ENCODE assay signal across 8 cellular contexts in the genomic region with DNA sequence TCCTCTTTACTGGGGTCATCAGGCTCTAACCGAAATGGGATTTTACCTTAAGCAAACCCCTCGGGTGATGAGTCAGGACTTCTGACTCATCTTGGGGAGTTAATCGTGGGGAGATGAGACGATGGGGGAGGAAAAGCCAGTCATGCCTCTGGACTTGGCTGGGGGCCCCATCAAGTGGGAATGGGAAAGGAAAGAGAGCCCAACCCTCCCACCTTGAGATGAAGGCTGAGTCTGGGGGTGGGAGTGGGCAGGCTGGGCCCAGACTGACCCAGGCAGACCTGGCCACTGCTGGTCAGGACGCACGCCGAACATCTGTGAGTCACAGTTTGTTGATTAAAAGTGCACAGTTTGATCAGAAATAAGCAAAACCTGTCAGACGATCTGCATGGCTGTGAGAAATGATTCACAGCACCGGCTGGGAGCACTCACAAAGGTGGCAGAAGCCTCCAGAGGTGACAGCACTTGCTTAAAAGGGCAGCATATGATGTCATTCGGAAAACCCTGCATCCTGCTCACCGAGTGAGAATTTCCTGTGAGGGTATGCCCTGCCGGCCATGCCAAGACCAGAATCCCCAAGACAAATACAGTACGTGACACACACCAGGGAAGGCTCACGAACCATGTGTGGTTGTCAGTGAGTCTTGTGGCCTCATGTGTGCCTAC. TPM values are rescaled to one million over a fixed set of nuclear protein-coding genes. Genes with fewer than 3 reads are reported as not detected.
A peak's percentile ranks its signal among the peaks of the same experiment; 100 is the strongest.
DNase-seq lines count a peak whose midpoint lies in the region; ATAC-seq and TF ChIP-seq lines count a peak whose summit lies in the region.

No MANE protein-coding gene starts in this region.

- ATAC-seq in GM21619 (IDR thresholded peaks at IDR 0.05; ENCODE audit: unreplicated experiment), result peak; percentile 75

- H3K9me3 ChIP-seq in HUES48 (ENCODE audit: control insufficient read depth, insufficient read depth, low read length), result no peaks in the 10 kb centered on the region

- H3K27me3 ChIP-seq in HUES48 (ENCODE audit: control insufficient read depth, insufficient read depth, low read length), result no peaks in the 10 kb centered on the region

- peaks cover 21% of the 10 kb centered on the region for H3K36me3 ChIP-seq in HUES48 (ENCODE audit: control insufficient read depth, insufficient read depth, low read length)

- no peak overlapping the region for H3K9ac ChIP-seq in HUES48 (ENCODE audit: low read depth, low read length)

- peak overlapping the region; percentile 70 for H3K27ac ChIP-seq in HUES48 (ENCODE audit: low read depth, low read length)

- peak overlapping the region; percentile 29 for H3K4me3 ChIP-seq in GM12865 (ENCODE audit: low read depth, low read length)
- H3K4me3 ChIP-seq in HUES48 (ENCODE audit: low read depth, low read length), result no peak overlapping the region
- no peak overlapping the region for H3K4me3 ChIP-seq in astrocyte of the cerebellum (ENCODE audit: low read depth, low read length)

- DNase-seq in GM12865 (ENCODE audit: low read depth) (peak; percentile 91), astrocyte of the cerebellum (ENCODE audit: low read depth) (peak; percentile 75), myocyte (ENCODE audit: low read depth) (peak; percentile 98), superior temporal gyrus (ENCODE audit: extremely low spot score) (no peak), DMS 273 (lab: John Stamatoyannopoulos, UW; ENCODE audit: unreplicated experiment) (no peak), midbrain (lab: John Stamatoyannopoulos, UW) (no peak)

- in situ Hi-C loops in astrocyte of the cerebellum (cut with HindIII; ENCODE audit: low sequenced_read_pairs), result no loop called here

- no peak for TF ChIP-seq CTCF in GM12865 (IDR thresholded peaks at IDR 0.05; ENCODE audit: insufficient read depth, low read depth, low read length, missing control alignments)
- TF ChIP-seq CTCF in astrocyte of the cerebellum (IDR thresholded peaks at IDR 0.05; ENCODE audit: low read depth, low read length, missing control alignments), result no peak

- no peaks in the 10 kb centered on the region for H3K4me1 ChIP-seq in HUES48 (ENCODE audit: control insufficient read depth, insufficient read depth, low read length)

RNA-seq across cellular contexts. Expression of a gene that starts 50.0 kb away (rescaled TPM):
- total RNA-seq in myocyte, result 40.1 and 41.5 TPM in 2 replicates
- polyA plus RNA-seq in myocyte (2012), result 23.0 TPM

Comparison
In these comparisons a context has a peak if more than half of its experiments do, and no peak if none do; other contexts are left out.
1. DNase-seq: peak in GM12865 (single experiment), astrocyte of the cerebellum (single experiment) and myocyte (single experiment); none in superior temporal gyrus (single experiment), DMS 273 (single experiment) and midbrain (single experiment).